In genomic region chr3:63779227-63779626, GRCh38 we compare ENCODE assay signal across 33 cellular contexts. TPM values are rescaled to one million over a fixed set of nuclear protein-coding genes. Genes with fewer than 3 reads are reported as not detected.
"Had no signal": no experiment of that assay in that cellular context is flagged by ENCODE, and none has a peak within 500 bp of the region (broad histone marks: within the 10 kb centered on the region; RNA-seq: fewer than 3 reads in every experiment).

No MANE protein-coding gene starts in this region.

- H3K27ac Mint-ChIP-seq: activated CD4-positive, alpha-beta T cell treated with anti-CD3 and anti-CD28 coated beads for 36 hours; activated CD4-positive, alpha-beta T cell treated with anti-CD3 and anti-CD28 coated beads, Interleukin-2, amount 10 ng/mL, durations not matched to agents 7 days and 5 days; activated CD8-positive, alpha-beta T cell treated with anti-CD3 and anti-CD28 coated beads, Interleukin-2, amount 10 ng/mL, durations not matched to agents 7 days and 5 days; activated naive CD4-positive, alpha-beta T cell treated with anti-CD3 and anti-CD28 coated beads for 36 hours; activated naive CD4-positive, alpha-beta T cell treated with anti-CD3 and anti-CD28 coated beads, Interleukin-2, amount 50 U/mL, for 72 hours; activated T-cell treated with anti-CD3 and anti-CD28 coated beads, Interleukin-2, amount 50 U/mL, for 24 hours; activated T-helper 1 cell treated with anti-CD3 and anti-CD28 coated beads, Interleukin-12 subunit alpha, Interleukin-12 subunit beta, Interleukin-2, Interleukin-4 antibody, amounts not matched to agents 30 ng/mL and 10 ng/mL and 1 ng/mL, durations not matched to agents 14 hours and 24 hours and 36 hours; T-helper 1 cell treated with Interleukin-12 subunit alpha and Interleukin-12 subunit beta and Interleukin-4 antibody, amounts not matched to agents 30 μg/mL and 1 μg/mL, for 36 hours; T-helper 2 cell treated with Interferon-gamma antibody and Interleukin-4, amounts not matched to agents 5 μg/mL and 100 μg/mL, for 36 hours had no signal

- H3K4me1 ChIP-seq: adrenal gland, body of pancreas, breast epithelium, SJCRH30 had no signal

- H3K4me3 ChIP-seq: adrenal gland, body of pancreas, breast epithelium, SJCRH30, SK-N-MC had no signal

- H3K36me3 ChIP-seq: adrenal gland, SJCRH30 had no signal

- H3K4me1 Mint-ChIP-seq: activated CD4-positive, alpha-beta T cell treated with anti-CD3 and anti-CD28 coated beads for 36 hours; activated CD4-positive, alpha-beta T cell treated with anti-CD3 and anti-CD28 coated beads, Interleukin-2, amount 10 ng/mL, durations not matched to agents 7 days and 5 days had no signal

- H3K9me3 Mint-ChIP-seq: activated CD4-positive, alpha-beta T cell treated with anti-CD3 and anti-CD28 coated beads, Interleukin-2, amount 10 ng/mL, durations not matched to agents 7 days and 5 days; activated naive CD4-positive, alpha-beta T cell treated with anti-CD3 and anti-CD28 coated beads for 36 hours; activated naive CD4-positive, alpha-beta T cell treated with anti-CD3 and anti-CD28 coated beads, Interleukin-2, amount 50 U/mL, for 72 hours; activated T-cell treated with anti-CD3 and anti-CD28 coated beads, Interleukin-2, amount 50 U/mL, for 24 hours; activated T-helper 1 cell treated with anti-CD3 and anti-CD28 coated beads, Interleukin-12 subunit alpha, Interleukin-12 subunit beta, Interleukin-2, Interleukin-4 antibody, amounts not matched to agents 30 ng/mL and 10 ng/mL and 1 ng/mL, durations not matched to agents 14 hours and 24 hours and 36 hours; T-helper 1 cell treated with Interleukin-12 subunit alpha and Interleukin-12 subunit beta and Interleukin-4 antibody, amounts not matched to agents 30 μg/mL and 1 μg/mL, for 36 hours; T-helper 2 cell treated with Interferon-gamma antibody and Interleukin-4, amounts not matched to agents 5 μg/mL and 100 μg/mL, for 36 hours had no signal

- H3K36me3 Mint-ChIP-seq: activated naive CD4-positive, alpha-beta T cell treated with anti-CD3 and anti-CD28 coated beads, Interleukin-2, amount 50 U/mL, for 72 hours had no signal

- H3K27me3 Mint-ChIP-seq: activated CD4-positive, alpha-beta T cell treated with anti-CD3 and anti-CD28 coated beads, Interleukin-2, amount 10 ng/mL, durations not matched to agents 7 days and 5 days; activated T-cell treated with anti-CD3 and anti-CD28 coated beads, Interleukin-2, amount 50 U/mL, for 24 hours had no signal

- H3K9me3 ChIP-seq: adrenal gland, body of pancreas, breast epithelium, SJCRH30 had no signal

- H3K27ac ChIP-seq: adrenal gland, body of pancreas, breast epithelium, SJCRH30, SK-N-MC had no signal

- DNase-seq: activated CD4-positive, alpha-beta T cell treated with anti-CD3 and anti-CD28 coated beads for 36 hours; activated CD4-positive, alpha-beta T cell treated with anti-CD3 and anti-CD28 coated beads, Interleukin-2, amount 10 ng/mL, durations not matched to agents 7 days and 5 days; activated CD4-positive, alpha-beta T cell treated with anti-CD3 and anti-CD28 coated beads, Interleukin-2, amount 50 U/mL, for 48 hours; activated CD8-positive, alpha-beta T cell treated with anti-CD3 and anti-CD28 coated beads, Interleukin-2, amount 10 ng/mL, durations not matched to agents 7 days and 5 days; activated gamma-delta T cell treated with Interleukin-2 at 50 U/mL for 16 hours; activated naive CD4-positive, alpha-beta T cell treated with anti-CD3 and anti-CD28 coated beads for 36 hours; activated T-cell treated with anti-CD3 and anti-CD28 coated beads, Interleukin-2, amount 50 U/mL, for 24 hours; adrenal gland; body of pancreas; NCI-H1092 treated with DMSO at 0.1 percent for 48 hours; NCI-H1417; NCI-H187 treated with DMSO at 0.1 percent for 48 hours; NCI-H2081; NCI-H2227 treated with DMSO at 0.1 percent for 48 hours; NCI-H446; NCI-H510A treated with DMSO at 0.1 percent for 48 hours; NCI-H526 treated with DMSO at 0.1 percent for 48 hours; NCI-H774; SHP77; SJCRH30 had no signal

- FAIRE-seq: astrocyte, TTC549 had no signal

- H3K27me3 ChIP-seq: adrenal gland, body of pancreas, breast epithelium, SJCRH30 had no signal

- ATAC-seq: activated CD4-positive, alpha-beta T cell treated with anti-CD3 and anti-CD28 coated beads for 36 hours; activated CD4-positive, CD25-positive, alpha-beta regulatory T cell treated with anti-CD3 and anti-CD28 coated beads, Interleukin-2, amount 50 U/mL, for 24 hours; activated CD8-positive, alpha-beta T cell treated with anti-CD3 and anti-CD28 coated beads, Interleukin-2, amount 10 ng/mL, durations not matched to agents 7 days and 5 days; activated naive CD4-positive, alpha-beta T cell treated with anti-CD3 and anti-CD28 coated beads, Interleukin-2, amount 50 U/mL, for 72 hours; body of pancreas; Panc1 had no signal

- H3K4me3 Mint-ChIP-seq: activated CD4-positive, alpha-beta T cell treated with anti-CD3 and anti-CD28 coated beads for 36 hours; activated CD4-positive, alpha-beta T cell treated with anti-CD3 and anti-CD28 coated beads, Interleukin-2, amount 10 ng/mL, durations not matched to agents 7 days and 5 days; activated CD8-positive, alpha-beta T cell treated with anti-CD3 and anti-CD28 coated beads, Interleukin-2, amount 10 ng/mL, durations not matched to agents 7 days and 5 days; activated naive CD4-positive, alpha-beta T cell treated with anti-CD3 and anti-CD28 coated beads for 36 hours; activated T-cell treated with anti-CD3 and anti-CD28 coated beads, Interleukin-2, amount 50 U/mL, for 24 hours; activated T-helper 1 cell treated with anti-CD3 and anti-CD28 coated beads, Interleukin-12 subunit alpha, Interleukin-12 subunit beta, Interleukin-2, Interleukin-4 antibody, amounts not matched to agents 30 ng/mL and 10 ng/mL and 1 ng/mL, durations not matched to agents 14 hours and 24 hours and 36 hours; T-helper 1 cell treated with Interleukin-12 subunit alpha and Interleukin-12 subunit beta and Interleukin-4 antibody, amounts not matched to agents 30 μg/mL and 1 μg/mL, for 36 hours; T-helper 2 cell treated with Interferon-gamma antibody and Interleukin-4, amounts not matched to agents 5 μg/mL and 100 μg/mL, for 36 hours had no signal

RNA-seq across cellular contexts. Expression of gene C3orf49, which starts 39.9 kb away (rescaled TPM):
- total RNA-seq: activated CD4-positive, alpha-beta T cell treated with anti-CD3 and anti-CD28 coated beads for 36 hours; activated CD4-positive, alpha-beta T cell treated with anti-CD3 and anti-CD28 coated beads, Interleukin-2, amount 10 ng/mL, durations not matched to agents 7 days and 5 days; activated CD8-positive, alpha-beta T cell treated with anti-CD3 and anti-CD28 coated beads, Interleukin-2, amount 10 ng/mL, durations not matched to agents 7 days and 5 days; activated naive CD4-positive, alpha-beta T cell treated with anti-CD3 and anti-CD28 coated beads for 36 hours; activated naive CD4-positive, alpha-beta T cell treated with anti-CD3 and anti-CD28 coated beads, Interleukin-2, amount 50 U/mL, for 72 hours; activated T-helper 1 cell treated with anti-CD3 and anti-CD28 coated beads, Interleukin-12 subunit alpha, Interleukin-12 subunit beta, Interleukin-2, Interleukin-4 antibody, amounts not matched to agents 30 ng/mL and 10 ng/mL and 1 ng/mL, durations not matched to agents 14 hours and 24 hours and 36 hours; adrenal gland; astrocyte; body of pancreas; breast epithelium; cardiac septum; M059J; RPMI7951; SJCRH30 had no signal
- polyA plus RNA-seq: adrenal gland had no signal
